Comparison of ENCODE assay signal across 28 cellular contexts in the genomic region with DNA sequence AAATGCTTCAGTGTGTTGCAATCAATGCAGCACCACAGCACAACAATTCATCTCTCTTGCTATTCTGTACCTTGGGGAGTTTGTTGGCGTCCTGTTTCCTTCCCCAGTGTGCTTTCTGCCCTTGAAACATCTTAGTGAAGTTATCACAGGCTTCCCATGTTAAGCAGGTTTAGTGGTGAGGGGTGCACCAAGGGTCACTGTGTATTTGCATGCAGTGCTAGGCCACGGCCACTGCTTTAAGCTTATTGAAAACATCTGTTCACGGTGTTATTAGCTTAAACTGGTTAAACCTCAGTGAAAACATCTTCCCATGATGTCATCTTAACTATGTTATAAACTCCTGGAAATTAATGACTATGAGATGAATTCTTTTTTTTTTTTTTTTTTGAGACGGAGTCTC.
"Had no signal": no experiment of that assay in that cellular context is flagged by ENCODE, and none has a peak within 500 bp of the region (broad histone marks: within the 10 kb centered on the region; RNA-seq: fewer than 3 reads in every experiment).

No MANE protein-coding gene starts in this region.

- H3K36me3 ChIP-seq: adrenal gland, Peyer's patch, SJSA1 had no signal

- ATAC-seq: activated CD4-positive, alpha-beta T cell treated with anti-CD3 and anti-CD28 coated beads for 36 hours; activated T-helper 17 cell treated with anti-CD3 and anti-CD28 coated beads, Interleukin-2, amount 50 U/mL, for 72 hours; T-cell had no signal

- H3K36me3 Mint-ChIP-seq: activated naive CD8-positive, alpha-beta T cell; T-cell had no signal

- H3K4me3 Mint-ChIP-seq: activated CD4-positive, alpha-beta memory T cell treated with anti-CD3 and anti-CD28 coated beads, Interleukin-2, amount 10 ng/mL, durations not matched to agents 7 days and 5 days; activated CD4-positive, alpha-beta T cell treated with anti-CD3 and anti-CD28 coated beads for 36 hours; activated naive CD4-positive, alpha-beta T cell treated with anti-CD3 and anti-CD28 coated beads for 36 hours; activated naive CD8-positive, alpha-beta T cell; activated T-helper 17 cell treated with anti-CD3 and anti-CD28 coated beads, Interleukin-2, amount 50 U/mL, for 72 hours; central memory CD8-positive, alpha-beta T cell; T-cell had no signal

- H3K27ac ChIP-seq: adrenal gland, Peyer's patch, RWPE1, SJSA1, VCaP had no signal

- H3K4me1 ChIP-seq: adrenal gland, Peyer's patch, SJSA1 had no signal

- H3K9me3 ChIP-seq: adrenal gland, Peyer's patch, SJSA1 had no signal

- H3K27me3 ChIP-seq: adrenal gland, Peyer's patch, SJSA1 had no signal

- DNase-seq: activated CD4-positive, alpha-beta memory T cell treated with anti-CD3 and anti-CD28 coated beads, Interleukin-2, amount 10 ng/mL, durations not matched to agents 7 days and 5 days; activated CD4-positive, alpha-beta T cell treated with anti-CD3 and anti-CD28 coated beads for 36 hours; activated CD4-positive, alpha-beta T cell treated with anti-CD3 and anti-CD28 coated beads, Interleukin-2, amount 50 U/mL, for 1 hour; activated gamma-delta T cell; activated naive CD4-positive, alpha-beta T cell treated with anti-CD3 and anti-CD28 coated beads for 36 hours; activated T-cell treated with anti-CD3 and anti-CD28 coated beads for 4 hours; activated T-cell treated with anti-CD3 and anti-CD28 coated beads, Interleukin-2, amount 50 U/mL, for 48 hours; adrenal gland; aorta; Karpas-422; MM.1S; NCI-H1105 treated with DMSO at 0.1 percent for 48 hours; NCI-H1436 treated with DMSO at 0.1 percent for 48 hours; NCI-H187; NCI-H2081 treated with DMSO at 0.1 percent for 48 hours; NCI-H345; NCI-H510A; NCI-H526 treated with DMSO at 0.1 percent for 48 hours; Peyer's patch; Right ventricle myocardium superior; T-cell; T-helper 2 cell had no signal

- H3K9me3 Mint-ChIP-seq: activated T-helper 17 cell treated with anti-CD3 and anti-CD28 coated beads, Interleukin-2, amount 50 U/mL, for 72 hours; central memory CD8-positive, alpha-beta T cell had no signal

- H3K4me1 Mint-ChIP-seq: activated CD4-positive, alpha-beta memory T cell treated with anti-CD3 and anti-CD28 coated beads, Interleukin-2, amount 10 ng/mL, durations not matched to agents 7 days and 5 days; activated CD4-positive, alpha-beta T cell treated with anti-CD3 and anti-CD28 coated beads for 36 hours; activated T-helper 17 cell treated with anti-CD3 and anti-CD28 coated beads, Interleukin-2, amount 50 U/mL, for 72 hours; central memory CD8-positive, alpha-beta T cell; T-cell had no signal

- H3K4me3 ChIP-seq: adrenal gland, Peyer's patch, SJSA1 had no signal

- H3K27me3 Mint-ChIP-seq: activated CD4-positive, alpha-beta memory T cell treated with anti-CD3 and anti-CD28 coated beads, Interleukin-2, amount 10 ng/mL, durations not matched to agents 7 days and 5 days; activated CD4-positive, alpha-beta T cell treated with anti-CD3 and anti-CD28 coated beads for 36 hours; activated naive CD8-positive, alpha-beta T cell; activated T-helper 17 cell treated with anti-CD3 and anti-CD28 coated beads, Interleukin-2, amount 50 U/mL, for 72 hours; central memory CD8-positive, alpha-beta T cell; T-cell had no signal

- H3K27ac Mint-ChIP-seq: activated CD4-positive, alpha-beta memory T cell treated with anti-CD3 and anti-CD28 coated beads, Interleukin-2, amount 10 ng/mL, durations not matched to agents 7 days and 5 days; activated CD4-positive, alpha-beta T cell treated with anti-CD3 and anti-CD28 coated beads for 36 hours; activated naive CD4-positive, alpha-beta T cell treated with anti-CD3 and anti-CD28 coated beads for 36 hours; activated naive CD8-positive, alpha-beta T cell; activated T-helper 17 cell treated with anti-CD3 and anti-CD28 coated beads, Interleukin-2, amount 50 U/mL, for 72 hours; T-cell had no signal
